Comparison of ENCODE assay signal across 8 cellular contexts in genomic region chr21:42991992-42992740, GRCh38. TPM values are rescaled to one million over a fixed set of nuclear protein-coding genes. Genes with fewer than 3 reads are reported as not detected.
DNase-seq lines count a peak whose midpoint lies in the region; ATAC-seq, FAIRE-seq and TF ChIP-seq lines count a peak whose summit lies in the region.

No MANE protein-coding gene starts in this region.

- H3K4me1 ChIP-seq in H9 (ENCODE audit: insufficient read depth, low read length) (peaks cover 3% of the 10 kb centered on the region; the same call in 1 of the 2 replicates), adrenal gland (replicated peaks in 1 of 2) (peaks cover 0 to 4% of the 10 kb centered on the region in 2 donors)

- no peak overlapping the region for H2AFZ ChIP-seq in H9 (ENCODE audit: low read length)

- H3K14ac ChIP-seq in H9 (ENCODE audit: insufficient read depth, low read length) = no peak overlapping the region

- H3T11ph ChIP-seq in H9 (ENCODE audit: low read length) = no peak overlapping the region

- no peak for FAIRE-seq in GM12892 (lab: Jason Lieb, UNC)

- no peaks in the 10 kb centered on the region for H3K23me2 ChIP-seq in H9 (ENCODE audit: insufficient read length, low read depth, low read length, poor library complexity, severe bottlenecking)

- no peak overlapping the region for H2AK5ac ChIP-seq in H9 (ENCODE audit: insufficient read length, low read length)

- H3K27me3 Mint-ChIP-seq in H9 (ENCODE audit: low read depth) = no peaks in the 10 kb centered on the region

- no peak overlapping the region for H3K18ac ChIP-seq in H9 (ENCODE audit: insufficient read length, low read depth, low read length)

- H3K4me3 Mint-ChIP-seq in H9 = no peak overlapping the region

- H3K4me1 Mint-ChIP-seq in H9 = peaks cover 30 to 31% of the 10 kb centered on the region in 2 experiments

- peak; percentile 94 for ATAC-seq in left ventricle myocardium superior

- H4K8ac ChIP-seq in H9 (replicated peaks; ENCODE audit: insufficient read length, low read depth, low read length) = no peak overlapping the region

- H3K27ac ChIP-seq in H9 (ENCODE audit: insufficient read length, low read depth, low read length) (peak overlapping the region; percentile 38), adrenal gland (peak overlapping the region in 2 of 5 donors; percentile 38 to 44)

- TF ChIP-seq CTCF in H9 (conservative IDR thresholded peaks at IDR 0.05) = no peak
- TF ChIP-seq CTCF in adrenal gland (IDR thresholded peaks at IDR 0.05) = no peak

- no peaks in the 10 kb centered on the region for H3K36me3 ChIP-seq in adrenal gland (replicated peaks in 1 of 2)

- no CpG with 5 or more reads among the region's 16 CpGs for WGBS in H9 (ENCODE audit: extremely low coverage, insufficient read length, low lambda C conversion rate)
- WGBS in adrenal gland, 4 donors = 52 to 73% (median 61%) methylated on average over 15 to 16 of the region's 16 CpGs

- no peak overlapping the region for H3K4ac ChIP-seq in H9 (ENCODE audit: low read depth, low read length)

- intact Hi-C loops in adrenal gland (cut with DNase I) (loop anchor here in 1 of 2 donors (10.0 kb wide), 1 partner anchor 47 kb away; no protein-coding TSS in a partner anchor), left ventricle myocardium superior (cut with micrococcal nuclease) (no loop called here)

- H2BK15ac ChIP-seq in H9 (ENCODE audit: low read depth, low read length) = no peak overlapping the region

- H3K27me3 ChIP-seq in H9 (ENCODE audit: insufficient read depth, low read length) (no peaks in the 10 kb centered on the region), adrenal gland (no peaks in the 10 kb centered on the region)

- H3K56ac ChIP-seq in H9 (ENCODE audit: insufficient read length, low read depth, low read length) = no peak overlapping the region

- no peak overlapping the region for H3K9ac ChIP-seq in H9 (ENCODE audit: extremely low read depth, insufficient read length, low read length)

- H3K36me3 Mint-ChIP-seq in H9 (ENCODE audit: insufficient read depth in 1 of 3, low read depth in 3 of 3) = peaks cover 3 to 21% (median 15%) of the 10 kb centered on the region in 3 experiments

- H4K91ac ChIP-seq in H9 (ENCODE audit: insufficient read length, low read depth, low read length) = no peak overlapping the region

- H3K4me3 ChIP-seq in adrenal gland (no peak overlapping the region), skeletal muscle cell (ENCODE audit: low read depth, low read length) (no peak overlapping the region)

- H4K20me1 ChIP-seq in H9 (ENCODE audit: control insufficient read depth, insufficient read depth, insufficient read length) = no peaks in the 10 kb centered on the region

- H3K9me3 ChIP-seq in H9 (ENCODE audit: control insufficient read depth, low read depth, low read length) (no peaks in the 10 kb centered on the region), adrenal gland (replicated peaks in 1 of 3) (no peaks in the 10 kb centered on the region)

- H3K4me2 ChIP-seq in H9 (ENCODE audit: insufficient read depth, insufficient read length, low read length) = no peak overlapping the region

- peak overlapping the region; percentile 69 to 84 (median 80); a peak in 6 of 7 replicates for H3K27ac Mint-ChIP-seq in H9

- peaks cover 0 to under 1% of the 10 kb centered on the region in 2 experiments; a peak in 3 of 5 replicates for H3K9me3 Mint-ChIP-seq in H9

- no peak overlapping the region for H3K23ac ChIP-seq in H9 (ENCODE audit: insufficient read length, low read depth, low read length)

- no peak overlapping the region for H2BK12ac ChIP-seq in H9 (ENCODE audit: insufficient read length, low read depth, low read length)

- H2BK5ac ChIP-seq in H9 (ENCODE audit: insufficient read length, low read length) = no peak overlapping the region

- no peaks in the 10 kb centered on the region for H3K79me2 ChIP-seq in H9 (ENCODE audit: insufficient read depth, low read length)

- no peak overlapping the region for H4K5ac ChIP-seq in H9 (ENCODE audit: insufficient read length, low read depth, low read length)

- no peak overlapping the region for H2BK120ac ChIP-seq in H9 (ENCODE audit: low read depth, low read length, poor library complexity, severe bottlenecking)

- TF ChIP-seq POLR2A in adrenal gland (IDR thresholded peaks at IDR 0.05) (no peak), GM12892 (IDR thresholded peaks at IDR 0.05; ENCODE audit: low read depth, low read length) (no peak)

- no peak overlapping the region for H2BK20ac ChIP-seq in H9 (ENCODE audit: low read depth, low read length, poor library complexity, severe bottlenecking)

- no peaks in the 10 kb centered on the region for H3K79me1 ChIP-seq in H9 (ENCODE audit: insufficient read depth, low read depth, low read length, poor library complexity, severe bottlenecking)

- DNase-seq in H9 (peak; percentile 35), adrenal gland (peak in 5 of 7 donors; percentile 34 to 72 (median 48)), left ventricle myocardium superior (peak; percentile 77), skeletal muscle cell (ENCODE audit: low read depth) (peak; percentile 69), NCI-H748 (lab: John Stamatoyannopoulos, UW; ENCODE audit: unreplicated experiment) (no peak), DMS79 treated with DMSO at 0.1 percent for 48 hours (lab: John Stamatoyannopoulos, UW) (no peak), GM12892 (ENCODE audit: insufficient read length) (no peak)
- DNase-seq in activated CD8-positive, alpha-beta memory T cell treated with anti-CD3 and anti-CD28 coated beads, Interleukin-2, amount 50 U/mL, for 48 hours = no peak

RNA-seq across cellular contexts. Expression of gene PKNOX1, which starts 17.8 kb away (rescaled TPM):
- total RNA-seq in H9 (2021) (38.1 and 43.4 TPM in 2 replicates), adrenal gland (10 to 100 TPM in 6 of 8 donors, 1 to 10 TPM in 2; 8.2 to 18.4 (median 12.6) TPM), left ventricle myocardium superior (8.4 TPM)
- polyA plus RNA-seq in adrenal gland = 10 to 100 TPM in 1 of 3 donors, 1 to 10 TPM in 2; 9.3 to 21.7 (median 9.6) TPM
- polyA plus RNA-seq in GM12892 (2012; ENCODE audit: missing spikeins) = 9.8 TPM

Comparison
In these comparisons a context has a peak if more than half of its experiments do, and no peak if none do; other contexts are left out.
1. DNase-seq: peak in H9 (single experiment), adrenal gland (5 of 7), left ventricle myocardium superior (single experiment) and skeletal muscle cell (single experiment); none in NCI-H748 (single experiment), activated CD8-positive, alpha-beta memory T cell treated with anti-CD3 and anti-CD28 coated beads, Interleukin-2, amount 50 U/mL, for 48 hours (single experiment), DMS79 treated with DMSO at 0.1 percent for 48 hours (single experiment) and GM12892 (single experiment).